ENCODE assay signal across 22 cellular contexts in genomic region chr21:32132409-32132808, GRCh38.
"Had no signal": no experiment of that assay in that cellular context is flagged by ENCODE, and none has a peak within 500 bp of the region (broad histone marks: within the 10 kb centered on the region; RNA-seq: fewer than 3 reads in every experiment).

No MANE protein-coding gene starts in this region.

- H3K79me2 ChIP-seq: hepatocyte had no signal

- H3K36me3 Mint-ChIP-seq: memory B cell; stimulated activated effector memory CD8-positive, alpha-beta T cell treated with anti-CD3 and anti-CD28 coated beads, Interleukin-12 subunit alpha, Interleukin-12 subunit beta, amount 100 ng/mL, for 72 hours had no signal

- H3K4me2 ChIP-seq: hepatocyte had no signal

- H3K4me1 ChIP-seq: pancreas, stomach had no signal

- H3K4me1 Mint-ChIP-seq: memory B cell; stimulated activated effector memory CD8-positive, alpha-beta T cell treated with anti-CD3 and anti-CD28 coated beads, Interleukin-12 subunit alpha, Interleukin-12 subunit beta, amount 100 ng/mL, for 72 hours had no signal

- H3K4me3 Mint-ChIP-seq: effector memory CD8-positive, alpha-beta T cell; memory B cell; mesothelial cell of epicardium; naive thymus-derived CD8-positive, alpha-beta T cell; neural crest cell; stimulated activated effector memory CD8-positive, alpha-beta T cell treated with anti-CD3 and anti-CD28 coated beads, Interleukin-12 subunit alpha, Interleukin-12 subunit beta, amount 100 ng/mL, for 72 hours had no signal

- H3K9me3 ChIP-seq: gastrocnemius medialis, neutrophil, pancreas, thyroid gland, vagina had no signal

- H3K27me3 ChIP-seq: gastrocnemius medialis, heart left ventricle, hepatocyte, neutrophil, pancreas, sigmoid colon, thyroid gland, vagina had no signal

- H3K27ac Mint-ChIP-seq: effector memory CD8-positive, alpha-beta T cell; memory B cell; naive thymus-derived CD8-positive, alpha-beta T cell; stimulated activated effector memory CD8-positive, alpha-beta T cell treated with anti-CD3 and anti-CD28 coated beads, Interleukin-12 subunit alpha, Interleukin-12 subunit beta, amount 100 ng/mL, for 72 hours had no signal

- H3K36me3 ChIP-seq: gastrocnemius medialis, heart left ventricle, neutrophil, pancreas, sigmoid colon, stomach, thyroid gland, vagina had no signal

- H3K4me3 ChIP-seq: gastrocnemius medialis, heart left ventricle, hepatocyte, lung, pancreas, sigmoid colon, stomach, thyroid gland, vagina had no signal

- H3K27ac ChIP-seq: hepatocyte, neutrophil, pancreas, sigmoid colon, stomach, thyroid gland, vagina had no signal

- H2AFZ ChIP-seq: hepatocyte had no signal

- DNase-seq: cortex of kidney; effector memory CD8-positive, alpha-beta T cell; gastrocnemius medialis; kidney; naive thymus-derived CD8-positive, alpha-beta T cell; pancreas; sigmoid colon; stimulated activated CD4-positive, alpha-beta T cell treated with anti-CD3 and anti-CD28 coated beads, Interleukin-2, amount 100 ng/mL, for 24 hours; stimulated activated CD4-positive, alpha-beta T cell treated with anti-CD3 and anti-CD28 coated beads, Interleukin-4, amount 100 ng/mL, for 24 hours; stimulated activated naive CD4-positive, alpha-beta T cell treated with Interleukin-2 at 50 U/mL for 16 hours; stomach; trophoblast cell had no signal
